ENCODE assay signal across 16 cellular contexts in genomic region chr18:64207818-64208217, GRCh38. TPM values are rescaled to one million over a fixed set of nuclear protein-coding genes. Genes with fewer than 3 reads are reported as not detected.
DNase-seq lines count a peak whose midpoint lies in the region; ATAC-seq, FAIRE-seq and TF ChIP-seq lines count a peak whose summit lies in the region.
"Had no signal": no experiment of that assay in that cellular context is flagged by ENCODE, and none has a peak within 500 bp of the region (broad histone marks: within the 10 kb centered on the region; RNA-seq: fewer than 3 reads in every experiment).

No MANE protein-coding gene starts in this region.

- TF ChIP-seq CTCF in D721Med (IDR thresholded peaks at IDR 0.05; ENCODE audit: insufficient read depth, missing control alignments) (no peak), WI38 (IDR thresholded peaks at IDR 0.05; ENCODE audit: low read depth, low read length) (no peak), lower lobe of right lung (IDR thresholded peaks at IDR 0.05) (no peak)

- intact Hi-C loops in lower lobe of right lung (cut with DNase I) = no loop called here

- peak; percentile 97 for FAIRE-seq in D721Med (lab: Jason Lieb, UNC)

- no peaks in the 10 kb centered on the region for H3K27me3 ChIP-seq in BLaER1 treated with 17β-estradiol and CSF1 and Interleukin-3, amounts not matched to agents 10 nM and 100 nM
- no peaks in the 10 kb centered on the region for H3K27me3 ChIP-seq in lower lobe of right lung (ENCODE audit: low read depth)
- H3K27me3 ChIP-seq in HAP-1 (ENCODE audit: low read depth) = no peaks in the 10 kb centered on the region
- H3K27me3 ChIP-seq: hepatocyte, Peyer's patch had no signal

- 0 out of 22 replicates have a peak overlapping the region, but pooled peaks of 2 of the 11 experiments have one; percentile 7 to 15 for H3K27ac ChIP-seq in BLaER1 treated with 17β-estradiol and CSF1 and Interleukin-3, amounts not matched to agents 10 nM and 100 nM
- no peak overlapping the region for H3K27ac ChIP-seq in lower lobe of right lung
- H3K27ac ChIP-seq: hepatocyte, Peyer's patch had no signal

- in situ Hi-C loops in HAP-1 (cut with MboI; ENCODE audit: low sequenced_read_pairs) = no loop called here

- H3K4me2 ChIP-seq in BLaER1 treated with 17β-estradiol and CSF1 and Interleukin-3, amounts not matched to agents 10 nM and 100 nM = peak overlapping the region in 6 of 11 experiments; percentile 4 to 57 (median 41); a peak in 11 of 22 replicates
- H3K4me2 ChIP-seq: hepatocyte had no signal

- H4K20me1 ChIP-seq in BLaER1 treated with 17β-estradiol and CSF1 and Interleukin-3, amounts not matched to agents 10 nM and 100 nM = no peaks in the 10 kb centered on the region

- H3K9ac ChIP-seq in BLaER1 treated with 17β-estradiol and CSF1 and Interleukin-3, amounts not matched to agents 10 nM and 100 nM = no peak overlapping the region

- H3K4me3 ChIP-seq in BLaER1 treated with 17β-estradiol and CSF1 and Interleukin-3, amounts not matched to agents 10 nM and 100 nM = no peak overlapping the region
- H3K4me3 ChIP-seq in WI38 (ENCODE audit: low read depth, low read length) = peak overlapping the region; percentile 43
- peak overlapping the region; percentile 10 for H3K4me3 ChIP-seq in lower lobe of right lung
- no peak overlapping the region for H3K4me3 ChIP-seq in HAP-1
- H3K4me3 ChIP-seq: hepatocyte had no signal

- DNase-seq in D721Med (ENCODE audit: insufficient read length, low spot score) (no peak), lower lobe of right lung (no peak), amygdala (lab: John Stamatoyannopoulos, UW) (no peak), HAP-1 (ENCODE audit: low spot score in 2 of 2) (no peak)
- DNase-seq: activated CD4-positive, alpha-beta T cell treated with anti-CD3 and anti-CD28 coated beads, Interleukin-2, amount 50 U/mL, for 1 hour; left colon; stimulated activated naive CD4-positive, alpha-beta T cell treated with Interleukin-2 at 50 U/mL for 16 hours had no signal

- peaks cover 0 to 4% (median 0%) of the 10 kb centered on the region in 11 experiments; a peak in 2 of 22 replicates for H3K9me3 ChIP-seq in BLaER1 treated with 17β-estradiol and CSF1 and Interleukin-3, amounts not matched to agents 10 nM and 100 nM (replicated peaks in 1 of 11)
- H3K9me3 ChIP-seq in lower lobe of right lung (no peaks in the 10 kb centered on the region), HAP-1 (no peaks in the 10 kb centered on the region)
- H3K9me3 ChIP-seq: Peyer's patch had no signal

- H3K4me1 ChIP-seq in BLaER1 treated with 17β-estradiol and CSF1 and Interleukin-3, amounts not matched to agents 10 nM and 100 nM = peaks cover 3 to 24% (median 8%) of the 10 kb centered on the region in 10 experiments; a peak in 12 of 20 replicates
- H3K4me1 ChIP-seq in lower lobe of right lung = no peaks in the 10 kb centered on the region
- no peaks in the 10 kb centered on the region for H3K4me1 ChIP-seq in HAP-1
- H3K4me1 ChIP-seq: Peyer's patch had no signal

- H3K36me3 ChIP-seq in BLaER1 treated with 17β-estradiol and CSF1 and Interleukin-3, amounts not matched to agents 10 nM and 100 nM = no peaks in the 10 kb centered on the region
- H3K36me3 ChIP-seq in lower lobe of right lung (no peaks in the 10 kb centered on the region), HAP-1 (replicated peaks) (no peaks in the 10 kb centered on the region)
- H3K36me3 ChIP-seq: Peyer's patch had no signal

- ATAC-seq in lower lobe of right lung (no peak), HG03108 (IDR thresholded peaks at IDR 0.05; ENCODE audit: unreplicated experiment) (no peak)
- ATAC-seq: left colon, sciatic nerve had no signal

RNA-seq across cellular contexts. Expression of gene LINC00305, which starts 58.9 kb away (rescaled TPM):
- total RNA-seq in lower lobe of right lung = not detected
- total RNA-seq: cerebellum; epithelial cell of proximal tubule; left colon; Peyer's patch; sciatic nerve; T-helper 1 cell treated with Interleukin-12 subunit alpha and Interleukin-12 subunit beta and Interleukin-4 antibody, amounts not matched to agents 30 ng/mL and 1 ng/mL, for 36 hours had no signal

Comparison
In these comparisons a context has a peak if more than half of its experiments do, and no peak if none do; other contexts are left out.
1. H3K4me3 ChIP-seq: peak in WI38 (single experiment) and lower lobe of right lung (single experiment); none in BLaER1 treated with 17β-estradiol and CSF1 and Interleukin-3, amounts not matched to agents 10 nM and 100 nM (0 of 10) and HAP-1 (single experiment).